1 cellular context compared by ENCODE assay signal in genomic region chr6:116108836-116109235, GRCh38.
TF ChIP-seq lines count a peak whose summit lies in the region.

No MANE protein-coding gene starts in this region.

TF ChIP-seq in K562, 482 proteins besides CTCF, POLR2A, EP300 and RAD21:
- 0 out of 2 replicates have a peak, but pooled peaks have one; percentile 7 for TF ChIP-seq PKNOX1 (IDR thresholded peaks at IDR 0.05)
- TF ChIP-seq HDAC8 (tag; IDR thresholded peaks at IDR 0.05), result no peak
- no peak for TF ChIP-seq THRAP3 (IDR thresholded peaks at IDR 0.05; ENCODE audit: borderline replicate concordance)
- no peak for TF ChIP-seq ZFP1 (CRISPR knock-in tag; IDR thresholded peaks at IDR 0.05)
- TF ChIP-seq IRF9 (tag; IDR thresholded peaks at IDR 0.05), result no peak
- no peak for TF ChIP-seq ZFP30 (CRISPR knock-in tag; IDR thresholded peaks at IDR 0.05; ENCODE audit: borderline replicate concordance)
- TF ChIP-seq PHTF2 (CRISPR knock-in tag; IDR thresholded peaks at IDR 0.05), result no peak
- TF ChIP-seq RFX1 (IDR thresholded peaks at IDR 0.05), result peak; percentile 33; the same call in 1 of the 2 replicates
- TF ChIP-seq ZNF395 (CRISPR knock-in tag; IDR thresholded peaks at IDR 0.05), result no peak
- TF ChIP-seq NR0B1 (IDR thresholded peaks at IDR 0.05; ENCODE audit: partially characterized antibody), result no peak
- TF ChIP-seq NBN (IDR thresholded peaks at IDR 0.05; ENCODE audit: low read depth), result no peak
- TF ChIP-seq ZNF174 (CRISPR knock-in tag; IDR thresholded peaks at IDR 0.05), result no peak
- TF ChIP-seq KDM4B (IDR thresholded peaks at IDR 0.05; ENCODE audit: borderline replicate concordance in 2 of 2, low read depth in 1 of 2), result no peak
- TF ChIP-seq ZBTB11 (CRISPR knock-in tag; IDR thresholded peaks at IDR 0.05), result no peak
- no peak for TF ChIP-seq TCF15 (CRISPR knock-in tag; IDR thresholded peaks at IDR 0.05)
- TF ChIP-seq CEBPG (CRISPR knock-in tag; IDR thresholded peaks at IDR 0.05), result no peak
- peak in 1 of 2 experiments; percentile 49; a peak in 2 of 4 replicates for TF ChIP-seq CEBPG (tag; conservative IDR thresholded peaks at IDR 0.05 in 1 of 2, IDR thresholded peaks at IDR 0.05 in 1 of 2)
